ENCODE assay signal across 8 cellular contexts in genomic region chr6:144725731-144726522, GRCh38.
DNase-seq lines count a peak whose midpoint lies in the region; ATAC-seq lines count a peak whose summit lies in the region.

No MANE protein-coding gene starts in this region.

- H3K9me3 Mint-ChIP-seq in activated CD4-positive, alpha-beta T cell treated with anti-CD3 and anti-CD28 coated beads, Interleukin-2, amount 10 ng/mL, durations not matched to agents 24 days and 14 days, result peaks cover 3% of the 10 kb centered on the region

- peak; percentile 39 for ATAC-seq in HG02938 (IDR thresholded peaks at IDR 0.05; ENCODE audit: unreplicated experiment)

- peaks cover 43% of the 10 kb centered on the region for H3K4me1 Mint-ChIP-seq in activated CD4-positive, alpha-beta T cell treated with anti-CD3 and anti-CD28 coated beads, Interleukin-2, amount 10 ng/mL, durations not matched to agents 24 days and 14 days

- H3K4me3 Mint-ChIP-seq in activated CD4-positive, alpha-beta T cell treated with anti-CD3 and anti-CD28 coated beads, Interleukin-2, amount 10 ng/mL, durations not matched to agents 24 days and 14 days, result peak overlapping the region; percentile 15

- H3K27me3 Mint-ChIP-seq in activated CD4-positive, alpha-beta T cell treated with anti-CD3 and anti-CD28 coated beads, Interleukin-2, amount 10 ng/mL, durations not matched to agents 24 days and 14 days, result no peaks in the 10 kb centered on the region

- intact Hi-C loops in activated CD4-positive, alpha-beta T cell treated with anti-CD3 and anti-CD28 coated beads, Interleukin-2, amount 10 ng/mL, durations not matched to agents 24 days and 14 days (cut with micrococcal nuclease), result loop anchor here (5.0 kb wide), 3 partner anchors 69 to 144 kb away; no protein-coding TSS in a partner anchor

- H3K36me3 Mint-ChIP-seq in activated CD4-positive, alpha-beta T cell treated with anti-CD3 and anti-CD28 coated beads, Interleukin-2, amount 10 ng/mL, durations not matched to agents 24 days and 14 days (ENCODE audit: low read depth), result peaks cover 32% of the 10 kb centered on the region

- DNase-seq in activated CD4-positive, alpha-beta T cell treated with anti-CD3 and anti-CD28 coated beads, Interleukin-2, amount 10 ng/mL, durations not matched to agents 24 days and 14 days, result no peak
- no peak for DNase-seq in activated CD4-positive, alpha-beta T cell treated with anti-CD3 and anti-CD28 coated beads for 4 hours
- DNase-seq in activated CD8-positive, alpha-beta memory T cell treated with anti-CD3 and anti-CD28 coated beads, Interleukin-2, amount 50 U/mL, for 4 hours, result peak; percentile 24
- DNase-seq in stimulated activated CD8-positive, alpha-beta memory T cell treated with anti-CD3 and anti-CD28 coated beads, Interleukin-4, amount 100 ng/mL, for 48 hours, result peak; percentile 61
- DNase-seq in NCI-H526 (lab: John Stamatoyannopoulos, UW) (no peak), NOMO-1 treated with dmso at 0.1 percent for 144 hours (lab: John Stamatoyannopoulos, UW; ENCODE audit: unreplicated experiment) (no peak)
- no peak for DNase-seq in effector CD8-positive, alpha-beta T cell (lab: John Stamatoyannopoulos, UW)

- H3K27ac Mint-ChIP-seq in activated CD4-positive, alpha-beta T cell treated with anti-CD3 and anti-CD28 coated beads, Interleukin-2, amount 10 ng/mL, durations not matched to agents 24 days and 14 days, result peak overlapping the region; percentile 2

Comparison
In these comparisons a context has a peak if more than half of its experiments do, and no peak if none do; other contexts are left out.
1. DNase-seq: peak in activated CD8-positive, alpha-beta memory T cell treated with anti-CD3 and anti-CD28 coated beads, Interleukin-2, amount 50 U/mL, for 4 hours (single experiment) and stimulated activated CD8-positive, alpha-beta memory T cell treated with anti-CD3 and anti-CD28 coated beads, Interleukin-4, amount 100 ng/mL, for 48 hours (single experiment); none in activated CD4-positive, alpha-beta T cell treated with anti-CD3 and anti-CD28 coated beads, Interleukin-2, amount 10 ng/mL, durations not matched to agents 24 days and 14 days (single experiment), activated CD4-positive, alpha-beta T cell treated with anti-CD3 and anti-CD28 coated beads for 4 hours (0 of 2), NCI-H526 (0 of 2), NOMO-1 treated with dmso at 0.1 percent for 144 hours (single experiment) and effector CD8-positive, alpha-beta T cell (single experiment).